Comparison of ENCODE assay signal across 1 cellular context in the genomic region with DNA sequence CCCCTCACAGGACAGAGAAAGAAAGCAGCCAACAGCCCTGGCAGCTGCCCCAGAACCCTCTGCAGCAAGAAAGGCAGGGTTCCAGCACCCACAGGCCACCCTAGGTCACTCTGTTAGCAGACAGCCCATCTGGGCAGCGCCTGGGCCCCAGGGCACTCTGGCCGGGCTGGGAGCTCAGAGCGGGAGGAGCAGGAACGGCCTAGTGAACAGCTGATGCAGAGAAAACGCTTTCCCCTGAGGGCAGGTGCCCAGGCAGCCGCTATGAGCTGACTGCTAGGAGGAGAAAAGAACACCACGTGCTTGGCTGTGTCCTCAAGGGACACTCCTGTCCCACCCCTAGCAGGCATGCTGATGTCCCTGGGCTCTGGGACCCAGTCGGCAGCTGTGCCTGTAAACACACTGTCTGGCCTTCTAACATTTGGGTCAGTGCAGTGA.
TF ChIP-seq lines count a peak whose summit lies in the region.

No MANE protein-coding gene starts in this region.

TF ChIP-seq in HepG2, 621 proteins besides CTCF, POLR2A, EP300 and RAD21 (continued from another document):
- TF ChIP-seq, protein P1, sequence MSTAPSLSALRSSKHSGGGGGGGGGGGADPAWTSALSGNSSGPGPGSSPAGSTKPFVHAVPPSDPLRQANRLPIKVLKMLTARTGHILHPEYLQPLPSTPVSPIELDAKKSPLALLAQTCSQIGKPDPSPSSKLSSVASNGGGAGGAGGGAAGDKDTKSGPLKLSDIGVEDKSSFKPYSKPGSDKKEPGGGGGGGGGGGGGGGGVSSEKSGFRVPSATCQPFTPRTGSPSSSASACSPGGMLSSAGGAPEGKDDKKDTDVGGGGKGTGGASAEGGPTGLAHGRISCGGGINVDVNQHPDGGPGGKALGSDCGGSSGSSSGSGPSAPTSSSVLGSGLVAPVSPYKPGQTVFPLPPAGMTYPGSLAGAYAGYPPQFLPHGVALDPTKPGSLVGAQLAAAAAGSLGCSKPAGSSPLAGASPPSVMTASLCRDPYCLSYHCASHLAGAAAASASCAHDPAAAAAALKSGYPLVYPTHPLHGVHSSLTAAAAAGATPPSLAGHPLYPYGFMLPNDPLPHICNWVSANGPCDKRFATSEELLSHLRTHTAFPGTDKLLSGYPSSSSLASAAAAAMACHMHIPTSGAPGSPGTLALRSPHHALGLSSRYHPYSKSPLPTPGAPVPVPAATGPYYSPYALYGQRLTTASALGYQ (CRISPR knock-in tag; IDR thresholded peaks at IDR 0.05) = no peak
